In genomic region chr9:114614373-114614772, GRCh38 we compare ENCODE assay signal across 20 cellular contexts. TPM values are rescaled to one million over a fixed set of nuclear protein-coding genes. Genes with fewer than 3 reads are reported as not detected.
DNase-seq lines count a peak whose midpoint lies in the region; ATAC-seq, FAIRE-seq and TF ChIP-seq lines count a peak whose summit lies in the region.
"Had no signal": no experiment of that assay in that cellular context is flagged by ENCODE, and none has a peak within 500 bp of the region (broad histone marks: within the 10 kb centered on the region; RNA-seq: fewer than 3 reads in every experiment).

No MANE protein-coding gene starts in this region.

- CTCF ChIA-PET in OCI-LY7 (lab: Charles Lee; ENCODE audit: unreplicated experiment), result interaction anchor here (1.2 kb wide), 1 partner anchor 11 kb away, joined by 3 read pairs; no protein-coding TSS in a partner anchor

- peaks cover 3% of the 10 kb centered on the region; the same call in 1 of the 2 replicates for H4K20me1 ChIP-seq in DND-41 (ENCODE audit: insufficient read depth, low read length)
- no peaks in the 10 kb centered on the region for H4K20me1 ChIP-seq in OCI-LY7 (ENCODE audit: insufficient read depth, low read length)

- H2AFZ ChIP-seq in DND-41 (ENCODE audit: low read depth, low read length) (no peak overlapping the region), OCI-LY7 (ENCODE audit: low read length) (no peak overlapping the region)

- H3K79me2 ChIP-seq in DND-41 (ENCODE audit: insufficient read depth, low read length) (peaks cover 82% of the 10 kb centered on the region), OCI-LY7 (ENCODE audit: insufficient read depth, low read depth, low read length) (peaks cover 77% of the 10 kb centered on the region)

- intact Hi-C loops in OCI-LY7 (cut with micrococcal nuclease; ENCODE audit: unreplicated experiment) (loop anchor here (5.0 kb wide), 1 partner anchor 313 kb away; no protein-coding TSS in a partner anchor), vagina (cut with DNase I) (no loop called here)

- H3K4me2 ChIP-seq in DND-41 (ENCODE audit: insufficient read depth, low read length), result peak overlapping the region; percentile 92; the same call in 1 of the 2 replicates
- H3K4me2 ChIP-seq in OCI-LY7 (ENCODE audit: low read length), result peak overlapping the region; percentile 89

- FAIRE-seq in D721Med (lab: Jason Lieb, UNC), result no peak
- FAIRE-seq: bronchial epithelial cell, frontal cortex had no signal

- H3K9ac ChIP-seq in DND-41 (ENCODE audit: low read depth, low read length), result no peak overlapping the region

- ATAC-seq in DND-41 (ENCODE audit: insufficient read depth, low read depth) (no peak), naive B cell (ENCODE audit: low read depth in 2 of 2) (no peak)
- ATAC-seq: stimulated activated naive CD8-positive, alpha-beta T cell treated with anti-CD3 and anti-CD28 coated beads, Interleukin-15, amount 100 ng/mL, for 72 hours had no signal

- no peaks in the 10 kb centered on the region for H3K4me1 ChIP-seq in BE2C
- peaks cover 39% of the 10 kb centered on the region for H3K4me1 ChIP-seq in DND-41 (ENCODE audit: insufficient read depth, low read length)
- peaks cover 65% of the 10 kb centered on the region for H3K4me1 ChIP-seq in OCI-LY7 (ENCODE audit: insufficient read depth, low read length, poor library complexity, severe bottlenecking)
- peaks cover 26% of the 10 kb centered on the region for H3K4me1 ChIP-seq in vagina

- H3K27ac ChIP-seq in DND-41 (ENCODE audit: low read length) (no peak overlapping the region), OCI-LY7 (ENCODE audit: low read depth, low read length, poor library complexity, severe bottlenecking) (no peak overlapping the region), vagina (no peak overlapping the region)
- H3K27ac ChIP-seq: neutrophil had no signal

- no peaks in the 10 kb centered on the region for H3K9me3 Mint-ChIP-seq in naive B cell
- H3K9me3 Mint-ChIP-seq: stimulated activated naive CD8-positive, alpha-beta T cell treated with anti-CD3 and anti-CD28 coated beads, Interleukin-15, amount 100 ng/mL, for 72 hours; type B pancreatic cell had no signal

- H3K4me3 ChIP-seq in BE2C (ENCODE audit: low read depth, low read length) (no peak overlapping the region), DND-41 (ENCODE audit: low read depth in 1 of 2, low read length in 2 of 2) (no peak overlapping the region), OCI-LY7 (ENCODE audit: low read depth, low read length, poor library complexity, severe bottlenecking) (no peak overlapping the region), vagina (no peak overlapping the region)

- TF ChIP-seq CTCF in BE2C (IDR thresholded peaks at IDR 0.05; ENCODE audit: low read depth, low read length) (peak; percentile 27; the same call in 1 of the 2 replicates), DND-41 (IDR thresholded peaks at IDR 0.05; ENCODE audit: borderline replicate concordance, extremely low read depth, low read length, poor library complexity, severe bottlenecking) (no peak), OCI-LY7 (conservative IDR thresholded peaks at IDR 0.05; ENCODE audit: low read length) (no peak), vagina (IDR thresholded peaks at IDR 0.05) (no peak), D721Med (IDR thresholded peaks at IDR 0.05; ENCODE audit: insufficient read depth, missing control alignments) (no peak)

- no peak for TF ChIP-seq POLR2A in vagina (IDR thresholded peaks at IDR 0.05)

- H3K27me3 ChIP-seq in BE2C (no peaks in the 10 kb centered on the region), DND-41 (ENCODE audit: insufficient read depth, low read length, poor library complexity) (no peaks in the 10 kb centered on the region), vagina (no peaks in the 10 kb centered on the region)

- no peaks in the 10 kb centered on the region for H3K9me2 ChIP-seq in OCI-LY7 (ENCODE audit: insufficient read depth, low read length)

- H3K36me3 ChIP-seq in BE2C (peaks cover under 1% of the 10 kb centered on the region), DND-41 (ENCODE audit: insufficient read depth, low read length) (peaks cover 24% of the 10 kb centered on the region), OCI-LY7 (ENCODE audit: insufficient read depth, low read length) (peaks cover 36% of the 10 kb centered on the region), vagina (no peaks in the 10 kb centered on the region)
- H3K36me3 ChIP-seq: neutrophil had no signal

- peaks cover 61 to 86% (median 71%) of the 10 kb centered on the region in 3 donors for H3K4me1 Mint-ChIP-seq in naive B cell

- H3K27me3 Mint-ChIP-seq in naive B cell, result no peaks in the 10 kb centered on the region
- H3K27me3 Mint-ChIP-seq: stimulated activated naive CD8-positive, alpha-beta T cell treated with anti-CD3 and anti-CD28 coated beads, Interleukin-15, amount 100 ng/mL, for 72 hours; type B pancreatic cell had no signal

- H3K9me3 ChIP-seq in BE2C (no peaks in the 10 kb centered on the region; the same call in 1 of the 2 replicates), DND-41 (ENCODE audit: insufficient read depth, low read length, severe bottlenecking) (no peaks in the 10 kb centered on the region), OCI-LY7 (ENCODE audit: low read length) (0 out of 2 replicates have a peak, but pooled peaks cover 5% of the 10 kb centered on the region), vagina (no peaks in the 10 kb centered on the region)
- H3K9me3 ChIP-seq: neutrophil had no signal

- peak overlapping the region; percentile 23 to 97 (median 50) for H3K4me3 Mint-ChIP-seq in naive B cell

- H3K27ac Mint-ChIP-seq in naive B cell, result peak overlapping the region; percentile 47 to 97 (median 94)
- H3K27ac Mint-ChIP-seq: stimulated activated naive CD8-positive, alpha-beta T cell treated with anti-CD3 and anti-CD28 coated beads, Interleukin-15, amount 100 ng/mL, for 72 hours had no signal

- no TSS peak for BruUV-seq in OCI-LY7 (replicated peaks; lab: Mats Ljungman, UMichigan)

- DNase-seq in BE2C (no peak), DND-41 (no peak), OCI-LY7 (ENCODE audit: low spot score) (no peak), naive B cell (no peak), glomerular visceral epithelial cell (ENCODE audit: extremely low spot score) (no peak), vagina (ENCODE audit: extremely low spot score in 2 of 2) (no peak), NOMO-1 treated with DMSO at 0.1 percent for 48 hours (lab: John Stamatoyannopoulos, UW; ENCODE audit: unreplicated experiment) (no peak), D721Med (ENCODE audit: insufficient read length, low spot score) (no peak)
- DNase-seq: Calu3; midbrain; NCI-H1694 treated with DMSO at 0.1 percent for 48 hours; NCI-H2227 treated with DMSO at 0.1 percent for 48 hours; stimulated activated naive CD8-positive, alpha-beta T cell treated with anti-CD3 and anti-CD28 coated beads, Interleukin-15, amount 100 ng/mL, for 72 hours had no signal

- POLR2A ChIA-PET in OCI-LY7 (lab: Charles Lee), result interaction anchor here (2.5 to 2.7 kb wide), 2 partner anchors 9 to 38 kb away, joined by 9 read pairs; no protein-coding TSS in a partner anchor

- no peaks in the 10 kb centered on the region for H3K36me3 Mint-ChIP-seq in naive B cell

RNA-seq across cellular contexts. Expression of gene TMEM268, which starts 3.3 kb away (rescaled TPM):
- 8.4 TPM for polyA plus RNA-seq in BE2C (2012; ENCODE audit: insufficient read depth, insufficient read length, low read depth)
- 27.2 and 31.6 TPM in 2 replicates for total RNA-seq in OCI-LY7 (2014; rRNA removed; shearing (Covaris generic))
- 68.0 and 71.2 TPM in 2 replicates for total RNA-seq in OCI-LY7 (2022)
- polyA plus RNA-seq in naive B cell (ENCODE audit: low read depth in 6 of 6), result 10 to 100 TPM; 26.4 to 43.7 (median 32.0) TPM
- total RNA-seq in vagina, result 11.5 TPM

RNA-seq across cellular contexts. Expression of gene ATP6V1G1, which starts 26.8 kb away (rescaled TPM):
- polyA plus RNA-seq in BE2C (2012; ENCODE audit: insufficient read depth, insufficient read length, low read depth), result 326 TPM
- total RNA-seq in OCI-LY7 (2014; rRNA removed; shearing (Covaris generic)), result 117 and 164 TPM in 2 replicates
- total RNA-seq in OCI-LY7 (2022) (99.0 and 105 TPM in 2 replicates), vagina (161 TPM)
- polyA plus RNA-seq in naive B cell (ENCODE audit: low read depth in 6 of 6), result 100 to 1,000 TPM; 425 to 637 (median 511) TPM

RNA-seq across cellular contexts. Expression of gene TEX53, which starts 43.2 kb away (rescaled TPM):
- polyA plus RNA-seq in BE2C (2012; ENCODE audit: insufficient read depth, insufficient read length, low read depth), result not detected
- not detected in 2 replicates for total RNA-seq in OCI-LY7 (2014; rRNA removed; shearing (Covaris generic))
- total RNA-seq in OCI-LY7 (2022), result not detected in 2 replicates
- polyA plus RNA-seq in naive B cell (ENCODE audit: low read depth in 6 of 6), result not detected
- not detected for total RNA-seq in vagina
- total RNA-seq: activated CD8-positive, alpha-beta memory T cell treated with anti-CD3 and anti-CD28 coated beads for 36 hours; bronchial epithelial cell; Calu3; dermis microvascular lymphatic vessel endothelial cell; epithelial cell of proximal tubule; frontal cortex had no signal
